ENCODE assay signal across 1 cellular context in genomic region chr10:73946253-73947145, GRCh38.
TF ChIP-seq lines count a peak whose summit lies in the region.

No MANE protein-coding gene starts in this region.

TF ChIP-seq in IMR-90, 13 proteins besides CTCF, POLR2A, EP300 and RAD21:
- no peak for TF ChIP-seq RFX5 (IDR thresholded peaks at IDR 0.05; ENCODE audit: low read depth, low read length)
- TF ChIP-seq MAZ (IDR thresholded peaks at IDR 0.05; ENCODE audit: borderline replicate concordance, low read depth, low read length), result no peak
- no peak for TF ChIP-seq CHD1 (IDR thresholded peaks at IDR 0.05; ENCODE audit: low read depth, low read length)
- no peak for TF ChIP-seq NFE2L2 (IDR thresholded peaks at IDR 0.05; ENCODE audit: low read depth, low read length)
- no peak for TF ChIP-seq USF2 (IDR thresholded peaks at IDR 0.05; ENCODE audit: low read depth, low read length)
- TF ChIP-seq RCOR1 (IDR thresholded peaks at IDR 0.05; ENCODE audit: insufficient replicate concordance, low read length), result no peak
- TF ChIP-seq SMC3 (IDR thresholded peaks at IDR 0.05; ENCODE audit: low read depth, low read length), result no peak
- no peak for TF ChIP-seq CEBPB (IDR thresholded peaks at IDR 0.05; ENCODE audit: low read depth, low read length)
- TF ChIP-seq BHLHE40 (IDR thresholded peaks at IDR 0.05; ENCODE audit: low read depth, low read length), result no peak
- no peak for TF ChIP-seq FOS (IDR thresholded peaks at IDR 0.05; ENCODE audit: low read depth, low read length)
- TF ChIP-seq MXI1 (IDR thresholded peaks at IDR 0.05; ENCODE audit: borderline replicate concordance, low read depth, low read length), result no peak
- TF ChIP-seq MAFK (IDR thresholded peaks at IDR 0.05; ENCODE audit: low read depth, low read length), result no peak
- no peak for TF ChIP-seq ELK1 (IDR thresholded peaks at IDR 0.05; ENCODE audit: borderline replicate concordance, low read depth, low read length)
